Comparison of ENCODE assay signal across 11 cellular contexts in genomic region chr4:21879187-21879586, GRCh38.
A peak's percentile ranks its signal among the peaks of the same experiment; 100 is the strongest.
DNase-seq lines count a peak whose midpoint lies in the region; ATAC-seq and TF ChIP-seq lines count a peak whose summit lies in the region.
"Had no signal": no experiment of that assay in that cellular context is flagged by ENCODE, and none has a peak within 500 bp of the region (broad histone marks: within the 10 kb centered on the region; RNA-seq: fewer than 3 reads in every experiment).

No MANE protein-coding gene starts in this region.

- H3K4me3 ChIP-seq in HFF-Myc (replicated peaks; ENCODE audit: low read depth, low read length), result no peak overlapping the region
- H3K4me3 ChIP-seq: heart left ventricle had no signal

- in situ Hi-C loops in Caki2 (cut with HindIII; ENCODE audit: low pct_unique_long_range_greater_than_20kb, low sequenced_read_pairs) (no loop called here), KBM-7 (cut with MboI; ENCODE audit: low pct_unique_long_range_greater_than_20kb, low sequenced_read_pairs) (no loop called here)

- no peak for ATAC-seq in GM18867 (IDR thresholded peaks at IDR 0.05; ENCODE audit: unreplicated experiment)
- no peak for ATAC-seq in GM21526 (IDR thresholded peaks at IDR 0.05; ENCODE audit: low FRiP score, unreplicated experiment)
- ATAC-seq: heart left ventricle had no signal

- peak; percentile 12 for DNase-seq in Caki2 (ENCODE audit: low read depth)
- DNase-seq in HFF-Myc (ENCODE audit: extremely low read depth, low read depth), result no peak
- DNase-seq in amniotic epithelial cell (ENCODE audit: low read depth), result peak; percentile 49
- DNase-seq in iPS-NIHi11 (ENCODE audit: low spot score), result peak; percentile 47
- DNase-seq in KBM-7, result no peak
- no peak for DNase-seq in activated CD4-positive, CD25-positive, alpha-beta regulatory T cell (lab: John Stamatoyannopoulos, UW)
- DNase-seq: activated CD4-positive, CD25-positive, alpha-beta regulatory T cell treated with anti-CD3 and anti-CD28 coated beads, Interleukin-2, amount 50 U/mL, for 72 hours; activated gamma-delta T cell; heart left ventricle had no signal

- TF ChIP-seq CTCF in HFF-Myc (IDR thresholded peaks at IDR 0.05; ENCODE audit: low read depth, low read length, missing control alignments), result peak; percentile 31

Comparison
In these comparisons a context has a peak if more than half of its experiments do, and no peak if none do; other contexts are left out.
1. DNase-seq: peak in Caki2 (single experiment), amniotic epithelial cell (single experiment) and iPS-NIHi11 (single experiment); none in HFF-Myc (single experiment), KBM-7 (single experiment) and activated CD4-positive, CD25-positive, alpha-beta regulatory T cell (0 of 4).